ENCODE assay signal across 13 cellular contexts in genomic region chr13:28755546-28755870, GRCh38. TPM values are rescaled to one million over a fixed set of nuclear protein-coding genes. Genes with fewer than 3 reads are reported as not detected.
DNase-seq lines count a peak whose midpoint lies in the region; ATAC-seq, FAIRE-seq and TF ChIP-seq lines count a peak whose summit lies in the region.
"Had no signal": no experiment of that assay in that cellular context is flagged by ENCODE, and none has a peak within 500 bp of the region (broad histone marks: within the 10 kb centered on the region; RNA-seq: fewer than 3 reads in every experiment).

No MANE protein-coding gene starts in this region.

- H3K4me3 ChIP-seq in mammary epithelial cell (replicated peaks in 1 of 3; ENCODE audit: insufficient read depth in 1 of 3, low read depth in 2 of 3, low read length in 3 of 3) (no peak overlapping the region), upper lobe of left lung (peak overlapping the region in 2 of 4 donors; percentile 37 to 40)

- H3K4me1 Mint-ChIP-seq in MCF 10A (ENCODE audit: insufficient read depth, unreplicated experiment) (peaks cover 15% of the 10 kb centered on the region), mesothelial cell of epicardium (peaks cover 40% of the 10 kb centered on the region)
- peaks cover 20% of the 10 kb centered on the region for H3K4me1 Mint-ChIP-seq in activated T-helper 17 cell treated with anti-CD3 and anti-CD28 coated beads, Interleukin-2, amount 50 U/mL, for 72 hours

- no peaks in the 10 kb centered on the region for H3K36me3 ChIP-seq in mammary epithelial cell (ENCODE audit: insufficient read depth, low read length)
- H3K36me3 ChIP-seq in upper lobe of left lung, result no peaks in the 10 kb centered on the region

- CTCF ChIA-PET in mammary epithelial cell (lab: Charles Lee; ENCODE audit: low non-redundant PET) (no interaction called here), MCF 10A (lab: Yijun Ruan, JAX) (interaction anchor here (0.7 kb wide), 2 partner anchors 12 to 28 kb away, joined by 3 to 5 read pairs; no protein-coding TSS in a partner anchor)

- peaks cover 12% of the 10 kb centered on the region for H3K36me3 Mint-ChIP-seq in MCF 10A (ENCODE audit: insufficient read depth, unreplicated experiment)
- H3K36me3 Mint-ChIP-seq in activated T-helper 17 cell treated with anti-CD3 and anti-CD28 coated beads, Interleukin-2, amount 50 U/mL, for 72 hours (ENCODE audit: low read depth), result no peaks in the 10 kb centered on the region
- H3K36me3 Mint-ChIP-seq in mesothelial cell of epicardium, result peaks cover 13% of the 10 kb centered on the region

- H4K20me1 ChIP-seq in mammary epithelial cell (ENCODE audit: insufficient read depth, low read length), result no peaks in the 10 kb centered on the region

- DNase-seq in mammary epithelial cell (no peak), MCF 10A (ENCODE audit: unreplicated experiment) (no peak), mesothelial cell of epicardium (ENCODE audit: low spot score in 2 of 2, unreplicated experiment in 2 of 2) (no peak), upper lobe of left lung (no peak), DMS53 treated with DMSO at 0.1 percent for 48 hours (lab: John Stamatoyannopoulos, UW; ENCODE audit: unreplicated experiment) (no peak), H54 (ENCODE audit: insufficient read length, low spot score) (no peak), mesenteric fat pad (ENCODE audit: low spot score) (no peak)
- DNase-seq: anterior cingulate cortex; effector CD8-positive, alpha-beta T cell; NCI-H2081 treated with DMSO at 0.1 percent for 48 hours; stimulated activated naive B cell treated with anti-CD40 and anti-IgM and Interleukin-4, amounts not matched to agents 10 μg/mL and 1 μg/mL and 100 μg/mL, for 72 hours had no signal

- H3K4me2 ChIP-seq in mammary epithelial cell (ENCODE audit: insufficient read depth, low read depth, low read length), result no peak overlapping the region

- H2AFZ ChIP-seq in mammary epithelial cell (ENCODE audit: low read depth, low read length), result peak overlapping the region; percentile 12

- TF ChIP-seq CTCF in mammary epithelial cell (conservative IDR thresholded peaks at IDR 0.05 in 1 of 2, IDR thresholded peaks at IDR 0.05 in 1 of 2; ENCODE audit: extremely low read depth in 1 of 2, insufficient read depth in 1 of 2, low read depth in 1 of 2, low read length in 2 of 2), result no peak
- TF ChIP-seq CTCF in MCF 10A (IDR thresholded peaks at IDR 0.05; ENCODE audit: unreplicated experiment), result no peak
- no peak for TF ChIP-seq CTCF in mesothelial cell of epicardium (IDR thresholded peaks at IDR 0.05; ENCODE audit: unreplicated experiment)
- TF ChIP-seq CTCF in upper lobe of left lung (IDR thresholded peaks at IDR 0.05), result no peak

- peaks cover 12% of the 10 kb centered on the region for H3K4me1 ChIP-seq in mammary epithelial cell (ENCODE audit: insufficient read depth, low read length)
- peaks cover 10 to 26% (median 14%) of the 10 kb centered on the region in 4 donors for H3K4me1 ChIP-seq in upper lobe of left lung

- BruUV-seq in mammary epithelial cell (replicated peaks; lab: Mats Ljungman, UMichigan), result no TSS peak
- BruUV-seq in MCF 10A (replicated peaks; lab: Mats Ljungman, UMichigan), result no TSS peak

- no peaks in the 10 kb centered on the region for H3K79me2 ChIP-seq in mammary epithelial cell (ENCODE audit: insufficient read depth, low read length)

- ATAC-seq in activated T-helper 17 cell treated with anti-CD3 and anti-CD28 coated beads, Interleukin-2, amount 50 U/mL, for 72 hours (replicated peaks), result no peak
- peak; percentile 11 to 37 for ATAC-seq in upper lobe of left lung (ENCODE audit: low FRiP score in 2 of 2)

- no peaks in the 10 kb centered on the region for H3K27me3 Mint-ChIP-seq in MCF 10A (ENCODE audit: insufficient read depth, unreplicated experiment)
- H3K27me3 Mint-ChIP-seq in activated T-helper 17 cell treated with anti-CD3 and anti-CD28 coated beads, Interleukin-2, amount 50 U/mL, for 72 hours, result no peaks in the 10 kb centered on the region
- H3K27me3 Mint-ChIP-seq in mesothelial cell of epicardium (ENCODE audit: low read depth), result no peaks in the 10 kb centered on the region

- TF ChIP-seq POLR2A in upper lobe of left lung (IDR thresholded peaks at IDR 0.05), result no peak
- TF ChIP-seq POLR2A in H54 (IDR thresholded peaks at IDR 0.05; ENCODE audit: low read depth, low read length), result no peak

- peaks cover 6% of the 10 kb centered on the region for H3K9me3 ChIP-seq in mammary epithelial cell (replicated peaks; ENCODE audit: insufficient read depth, low read length)
- H3K9me3 ChIP-seq in upper lobe of left lung, result peaks cover 0 to 17% (median 5%) of the 10 kb centered on the region in 4 donors

- peak in 1 of 4 donors; percentile 26 for TF ChIP-seq EP300 in upper lobe of left lung (IDR thresholded peaks at IDR 0.05)

- 93% methylated on average over 5 of the region's 5 CpGs for WGBS in mammary epithelial cell (ENCODE audit: low coverage, missing lambda C conversion rate)
- WGBS in upper lobe of left lung, 2 donors, result 38 to 54% methylated on average over 5 of the region's 5 CpGs

- FAIRE-seq in H54 (lab: Jason Lieb, UNC), result no peak
- FAIRE-seq: GM18507 had no signal

- intact Hi-C loops in mammary epithelial cell (cut with micrococcal nuclease) (no loop called here), MCF 10A (cut with micrococcal nuclease) (no loop called here)

- H3K4me3 Mint-ChIP-seq in MCF 10A (ENCODE audit: unreplicated experiment) (no peak overlapping the region), mesothelial cell of epicardium (peak overlapping the region; percentile 48)
- peak overlapping the region; percentile 85 for H3K4me3 Mint-ChIP-seq in activated T-helper 17 cell treated with anti-CD3 and anti-CD28 coated beads, Interleukin-2, amount 50 U/mL, for 72 hours

- POLR2A ChIA-PET in MCF 10A (lab: Yijun Ruan, JAX), result no interaction called here

- in situ Hi-C loops in mammary epithelial cell (cut with MboI; ENCODE audit: low sequenced_read_pairs in 2 of 2), result no loop called here

- H3K9me3 Mint-ChIP-seq in MCF 10A (ENCODE audit: unreplicated experiment), result peaks cover 8% of the 10 kb centered on the region
- H3K9me3 Mint-ChIP-seq in activated T-helper 17 cell treated with anti-CD3 and anti-CD28 coated beads, Interleukin-2, amount 50 U/mL, for 72 hours, result peaks cover 5% of the 10 kb centered on the region
- H3K9me3 Mint-ChIP-seq in mesothelial cell of epicardium, result peaks cover 33% of the 10 kb centered on the region

- no peak overlapping the region for H3K9ac ChIP-seq in mammary epithelial cell (ENCODE audit: insufficient read depth, low read length)

- no peaks in the 10 kb centered on the region for H3K27me3 ChIP-seq in mammary epithelial cell (ENCODE audit: insufficient read depth, low read length)
- H3K27me3 ChIP-seq in upper lobe of left lung, result no peaks in the 10 kb centered on the region

- dilution Hi-C loops in mammary epithelial cell (cut with HindIII; ENCODE audit: low sequenced_read_pairs), result no loop called here

- no peak overlapping the region for H3K27ac ChIP-seq in mammary epithelial cell (ENCODE audit: insufficient read depth, low read depth, low read length)
- H3K27ac ChIP-seq in upper lobe of left lung, result peak overlapping the region; percentile 56 to 83 (median 76)

- H3K27ac Mint-ChIP-seq in MCF 10A (ENCODE audit: low read depth, unreplicated experiment), result no peak overlapping the region
- H3K27ac Mint-ChIP-seq in activated T-helper 17 cell treated with anti-CD3 and anti-CD28 coated beads, Interleukin-2, amount 50 U/mL, for 72 hours, result peak overlapping the region; percentile 95
- H3K27ac Mint-ChIP-seq in mesothelial cell of epicardium, result peak overlapping the region; percentile 99

RNA-seq across cellular contexts. Expression of gene SLC46A3, which starts 36.7 kb away (rescaled TPM):
- total RNA-seq in mammary epithelial cell (1 to 10 TPM; 1.9 to 5.5 TPM), MCF 10A (2022) (6.4 and 8.1 TPM in 2 replicates), mesothelial cell of epicardium (5.8 to 6.4 TPM (median 6.1 TPM) in 3 replicates), upper lobe of left lung (10 to 100 TPM in 5 of 6 donors, 1 to 10 TPM in 1; 5.8 to 25.0 (median 14.6) TPM), mesenteric fat pad (17.9 TPM)
- polyA plus RNA-seq in mammary epithelial cell, result 3.5 TPM
- not detected for polyA minus RNA-seq in mammary epithelial cell
- total RNA-seq in activated T-helper 17 cell treated with anti-CD3 and anti-CD28 coated beads, Interleukin-2, amount 50 U/mL, for 72 hours, result 1 to 10 TPM; 2.4 to 3.2 TPM
